21 cellular contexts compared by ENCODE assay signal in genomic region chr14:33259764-33260163, GRCh38.
DNase-seq lines count a peak whose midpoint lies in the region; ATAC-seq and TF ChIP-seq lines count a peak whose summit lies in the region.
"Had no signal": no experiment of that assay in that cellular context is flagged by ENCODE, and none has a peak within 500 bp of the region (broad histone marks: within the 10 kb centered on the region; RNA-seq: fewer than 3 reads in every experiment).

No MANE protein-coding gene starts in this region.

- no peak overlapping the region for H3K27ac ChIP-seq in SK-N-SH (ENCODE audit: low read depth in 2 of 2, low read length in 1 of 2)
- H3K27ac ChIP-seq: 22Rv1, BLaER1, C4-2B, GM23248 had no signal

- TF ChIP-seq RAD21 in SK-N-SH (IDR thresholded peaks at IDR 0.05; ENCODE audit: low read length), result no peak

- 75% methylated on average over 6 of the region's 6 CpGs for WGBS in SK-N-SH (ENCODE audit: low lambda C conversion rate)

- no peaks in the 10 kb centered on the region for H3K79me2 ChIP-seq in SK-N-SH (ENCODE audit: insufficient read depth)

- peaks cover 3% of the 10 kb centered on the region for H3K4me1 Mint-ChIP-seq in chondrocyte (ENCODE audit: low read depth)
- H3K4me1 Mint-ChIP-seq: B cell had no signal

- H3K9ac ChIP-seq in SK-N-SH, result no peak overlapping the region
- H3K9ac ChIP-seq: BLaER1, GM23248 had no signal

- no peaks in the 10 kb centered on the region for H3K36me3 ChIP-seq in SK-N-SH (replicated peaks in 1 of 2; ENCODE audit: control insufficient read depth in 1 of 2, insufficient read depth in 2 of 2, low read length in 1 of 2)
- H3K36me3 ChIP-seq: BLaER1 had no signal

- no peaks in the 10 kb centered on the region for H3K9me3 ChIP-seq in SK-N-SH
- H3K9me3 ChIP-seq: BLaER1, Caco-2 had no signal

- no peak overlapping the region for H3K4me3 Mint-ChIP-seq in chondrocyte (ENCODE audit: unreplicated experiment)
- H3K4me3 Mint-ChIP-seq: B cell; CD4-positive, CD25-positive, alpha-beta regulatory T cell; CD8-positive, alpha-beta T cell had no signal

- H3K9me3 Mint-ChIP-seq in chondrocyte (ENCODE audit: low read depth), result peaks cover 3% of the 10 kb centered on the region

- H3K4me2 ChIP-seq in SK-N-SH, result no peak overlapping the region
- H3K4me2 ChIP-seq: BLaER1 had no signal

- TF ChIP-seq EP300 in SK-N-SH (IDR thresholded peaks at IDR 0.05; ENCODE audit: borderline replicate concordance in 1 of 2, low read depth in 1 of 2, low read length in 1 of 2), result no peak

- peak; percentile 48 for DNase-seq in NCI-H2171 treated with DMSO at 0.1 percent for 48 hours (lab: John Stamatoyannopoulos, UW)
- DNase-seq in NCI-H2171 (lab: John Stamatoyannopoulos, UW), result no peak
- no peak for DNase-seq in SK-N-SH
- DNase-seq in fibroblast of peridontal ligament (ENCODE audit: extremely low read depth), result peak; percentile 11
- DNase-seq in GM13976 (ENCODE audit: low spot score), result no peak
- DNase-seq in chondrocyte (ENCODE audit: low spot score), result no peak
- no peak for DNase-seq in stimulated activated naive CD4-positive, alpha-beta T cell (lab: John Stamatoyannopoulos, UW)
- DNase-seq: Caco-2; CD4-positive, CD25-positive, alpha-beta regulatory T cell; CD8-positive, alpha-beta T cell; DMS153; DMS79; GF-D8; GM23248; H7; HCEC 1CT had no signal

- ATAC-seq in GM19463 (IDR thresholded peaks at IDR 0.05; ENCODE audit: unreplicated experiment), result no peak
- ATAC-seq: CD8-positive, alpha-beta T cell had no signal

- in situ Hi-C loops in GM13976 (cut with MboI; ENCODE audit: low sequenced_read_pairs, unreplicated experiment), result no loop called here

- TF ChIP-seq CTCF in SK-N-SH (IDR thresholded peaks at IDR 0.05) (no peak), GM13976 (IDR thresholded peaks at IDR 0.05; ENCODE audit: borderline replicate concordance, control extremely low read depth, extremely low read depth, insufficient read depth, missing control alignments) (no peak), chondrocyte (IDR thresholded peaks at IDR 0.05) (no peak)

- peaks cover 0 to 5% of the 10 kb centered on the region in 2 experiments; a peak in 3 of 4 replicates for H3K4me1 ChIP-seq in SK-N-SH (ENCODE audit: control insufficient read depth in 1 of 2, insufficient read depth in 2 of 2, low read depth in 1 of 2, low read length in 1 of 2)
- H3K4me1 ChIP-seq: Caco-2 had no signal

- no peaks in the 10 kb centered on the region for H3K27me3 ChIP-seq in SK-N-SH (ENCODE audit: insufficient read depth)
- H3K27me3 ChIP-seq: BLaER1 had no signal

- no peaks in the 10 kb centered on the region for H4K20me1 ChIP-seq in SK-N-SH (ENCODE audit: insufficient read depth)
- H4K20me1 ChIP-seq: BLaER1 had no signal

- H3K27ac Mint-ChIP-seq in chondrocyte (ENCODE audit: unreplicated experiment), result no peak overlapping the region
- H3K27ac Mint-ChIP-seq: B cell; CD4-positive, CD25-positive, alpha-beta regulatory T cell; CD8-positive, alpha-beta T cell had no signal

- POLR2A ChIA-PET in SK-N-SH (lab: Yijun Ruan, JAX), result no interaction called here

- CTCF ChIA-PET in SK-N-SH (lab: Yijun Ruan, JAX), result no interaction called here

- no peak overlapping the region for H3K4me3 ChIP-seq in SK-N-SH (ENCODE audit: low read depth in 2 of 2, low read length in 1 of 2)
- H3K4me3 ChIP-seq: BLaER1, GM23248 had no signal

- H2AFZ ChIP-seq in SK-N-SH (ENCODE audit: low read depth), result no peak overlapping the region
- H2AFZ ChIP-seq: GM23248 had no signal

- no peaks in the 10 kb centered on the region for H3K27me3 Mint-ChIP-seq in chondrocyte (ENCODE audit: low read depth)
- H3K27me3 Mint-ChIP-seq: B cell; CD4-positive, CD25-positive, alpha-beta regulatory T cell had no signal

- H3F3A ChIP-seq in SK-N-SH (replicated peaks; ENCODE audit: insufficient read depth), result no peaks in the 10 kb centered on the region

- no peaks in the 10 kb centered on the region for H3K9me2 ChIP-seq in SK-N-SH

- no peaks in the 10 kb centered on the region for H3K36me3 Mint-ChIP-seq in chondrocyte (ENCODE audit: low read depth)
- H3K36me3 Mint-ChIP-seq: CD4-positive, CD25-positive, alpha-beta regulatory T cell; CD8-positive, alpha-beta T cell had no signal

TF ChIP-seq in SK-N-SH, 30 proteins besides CTCF, POLR2A, EP300 and RAD21:
- TF ChIP-seq ZBTB33 (IDR thresholded peaks at IDR 0.05; ENCODE audit: borderline replicate concordance, low read depth) (no peak), NFIC (IDR thresholded peaks at IDR 0.05; ENCODE audit: borderline replicate concordance) (peak; percentile 32; the same call in 1 of the 2 replicates), REST (IDR thresholded peaks at IDR 0.05; ENCODE audit: low read depth, low read length) (no peak), FOSL2 (IDR thresholded peaks at IDR 0.05; ENCODE audit: borderline replicate concordance, low read depth) (peak; percentile 23; the same call in 1 of the 2 replicates), SIN3A (IDR thresholded peaks at IDR 0.05; ENCODE audit: borderline replicate concordance, low read depth, low read length) (no peak), POLR2AphosphoS5 (IDR thresholded peaks at IDR 0.05; ENCODE audit: low read depth, low read length) (no peak), JUND (IDR thresholded peaks at IDR 0.05) (0 out of 2 replicates have a peak, but pooled peaks have one; percentile 42), RFX5 (IDR thresholded peaks at IDR 0.05; ENCODE audit: low read length) (no peak), USF2 (IDR thresholded peaks at IDR 0.05; ENCODE audit: borderline replicate concordance, low read depth, low read length) (no peak), FOXM1 (IDR thresholded peaks at IDR 0.05; ENCODE audit: low read depth) (no peak), YY1 (IDR thresholded peaks at IDR 0.05; ENCODE audit: low read depth) (no peak), EZH2phosphoT487 (IDR thresholded peaks at IDR 0.05; ENCODE audit: borderline replicate concordance, low read depth) (no peak), USF1 (IDR thresholded peaks at IDR 0.05; ENCODE audit: borderline replicate concordance, low read depth) (no peak), GABPA (IDR thresholded peaks at IDR 0.05; ENCODE audit: low read depth) (no peak), TCF12 (IDR thresholded peaks at IDR 0.05) (peak; percentile 28; the same call in 1 of the 2 replicates)

Comparison
In these comparisons a context has a peak if more than half of its experiments do, and no peak if none do; other contexts are left out.
1. DNase-seq: peak in NCI-H2171 treated with DMSO at 0.1 percent for 48 hours (single experiment) and fibroblast of peridontal ligament (single experiment); none in NCI-H2171 (single experiment), SK-N-SH (single experiment), GM13976 (single experiment), chondrocyte (single experiment) and stimulated activated naive CD4-positive, alpha-beta T cell (0 of 6).